Comparison of ENCODE assay signal across 8 cellular contexts in the genomic region with DNA sequence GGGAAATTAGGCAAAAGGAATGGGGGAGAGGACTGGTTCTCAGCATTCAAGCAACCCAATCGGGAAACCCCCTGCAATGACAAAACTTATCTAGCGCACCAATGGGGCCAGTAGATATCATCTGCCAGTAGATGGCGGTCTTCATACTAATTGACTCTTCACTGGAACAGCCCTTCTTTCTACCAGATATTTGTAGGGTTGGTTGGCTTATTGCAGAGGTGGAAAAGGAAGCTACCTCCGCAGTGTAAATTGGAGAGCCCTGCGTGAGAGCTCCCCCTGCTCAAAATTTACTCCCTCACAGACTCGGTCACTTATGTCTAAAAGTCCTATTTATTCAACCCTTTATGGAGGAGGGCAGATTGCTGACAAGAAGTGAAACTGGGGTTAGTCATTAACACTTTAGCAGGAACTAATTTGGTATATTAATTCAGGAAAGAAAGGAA.
DNase-seq lines count a peak whose midpoint lies in the region; ATAC-seq and TF ChIP-seq lines count a peak whose summit lies in the region.

No MANE protein-coding gene starts in this region.

- H3K4me3 ChIP-seq in ascending aorta, result no peak overlapping the region

- ATAC-seq in GM21515 (IDR thresholded peaks at IDR 0.05; ENCODE audit: unreplicated experiment), result peak; percentile 72

- H3K9me3 ChIP-seq in ascending aorta, result no peaks in the 10 kb centered on the region

- intact Hi-C loops in ascending aorta (cut with DNase I), result loop anchor here (1.0 kb wide), 1 partner anchor 170 kb away; no protein-coding TSS in a partner anchor

- no peaks in the 10 kb centered on the region for H3K4me1 ChIP-seq in ascending aorta

- TF ChIP-seq CTCF in ascending aorta (IDR thresholded peaks at IDR 0.05), result peak; percentile 21 to 53 (median 50)

- no peaks in the 10 kb centered on the region for H3K36me3 ChIP-seq in ascending aorta

- peak; percentile 54 for DNase-seq in EL
- DNase-seq in HT-29 (ENCODE audit: low spot score), result peak; percentile 64
- peak; percentile 33 to 91 (median 63) for DNase-seq in T-helper 1 cell
- peak in 1 of 2 donors; percentile 73 for DNase-seq in ascending aorta (ENCODE audit: low spot score in 2 of 2)
- DNase-seq in iris pigment epithelial cell (ENCODE audit: low read depth), result peak; percentile 66
- DNase-seq in stimulated activated CD8-positive, alpha-beta memory T cell treated with anti-CD3 and anti-CD28 coated beads, Interleukin-15, amount 100 ng/mL, for 1 hour (ENCODE audit: low read depth), result peak; percentile 35
- no peak for DNase-seq in cortex of kidney (lab: John Stamatoyannopoulos, UW)

- no peak overlapping the region for H3K27ac ChIP-seq in ascending aorta

- no peaks in the 10 kb centered on the region for H3K27me3 ChIP-seq in ascending aorta
